15 cellular contexts compared by ENCODE assay signal in genomic region chr10:33271969-33272583, GRCh38.
DNase-seq lines count a peak whose midpoint lies in the region; ATAC-seq and TF ChIP-seq lines count a peak whose summit lies in the region.
"Had no signal": no experiment of that assay in that cellular context is flagged by ENCODE, and none has a peak within 500 bp of the region (broad histone marks: within the 10 kb centered on the region; RNA-seq: fewer than 3 reads in every experiment).

No MANE protein-coding gene starts in this region.

- CTCF ChIA-PET in Panc1 (lab: Charles Lee): no interaction called here

- intact Hi-C loops in Panc1 (cut with micrococcal nuclease; ENCODE audit: unreplicated experiment): loop anchor here (2.0 kb wide), 1 partner anchor 61 kb away; no protein-coding TSS in a partner anchor
- intact Hi-C loops in esophagus squamous epithelium (cut with DNase I): no loop called here
- intact Hi-C loops in psoas muscle (cut with DNase I): no loop called here
- intact Hi-C loops in ovary (cut with DNase I): loop anchor here in 1 of 4 donors (10.0 kb wide), 1 partner anchor 77 kb away; no protein-coding TSS in a partner anchor

- BruUV-seq in Panc1 (replicated peaks; lab: Mats Ljungman, UMichigan): no TSS peak

- no peak for TF ChIP-seq POLR2A in esophagus squamous epithelium (IDR thresholded peaks at IDR 0.05)
- no peak for TF ChIP-seq POLR2A in ovary (IDR thresholded peaks at IDR 0.05)

- peak overlapping the region in 1 of 2 experiments; percentile 26; a peak in 2 of 4 replicates for H3K4me3 ChIP-seq in Panc1 (ENCODE audit: low read depth in 2 of 2, low read length in 2 of 2)
- H3K4me3 ChIP-seq in esophagus squamous epithelium: no peak overlapping the region
- H3K4me3 ChIP-seq in psoas muscle: no peak overlapping the region
- H3K4me3 ChIP-seq in ovary: no peak overlapping the region

- POLR2A ChIA-PET in Panc1 (lab: Charles Lee): interaction anchor here (0.7 to 1.8 kb wide), 2 partner anchors 15 to 17 kb away, joined by 4 to 9 read pairs; no protein-coding TSS in a partner anchor

- in situ Hi-C loops in Panc1 (cut with HindIII; ENCODE audit: low pct_unique_long_range_greater_than_20kb, low sequenced_read_pairs): no loop called here

- TF ChIP-seq EP300 in ovary (IDR thresholded peaks at IDR 0.05): no peak

- no peaks in the 10 kb centered on the region for H3K27me3 ChIP-seq in Panc1 (ENCODE audit: control insufficient read depth, insufficient read depth, low read length)
- H3K27me3 ChIP-seq in esophagus squamous epithelium: no peaks in the 10 kb centered on the region
- no peaks in the 10 kb centered on the region for H3K27me3 ChIP-seq in psoas muscle (ENCODE audit: insufficient read depth in 3 of 3, low read length in 2 of 3)
- peaks cover 3% of the 10 kb centered on the region for H3K27me3 ChIP-seq in ovary

- peaks cover 2% of the 10 kb centered on the region; the same call in 1 of the 2 replicates for H3K36me3 ChIP-seq in Panc1 (ENCODE audit: control insufficient read depth, insufficient read depth, low read length)
- peaks cover 0 to 10% (median 0%) of the 10 kb centered on the region in 3 donors for H3K36me3 ChIP-seq in esophagus squamous epithelium
- peaks cover 0 to 34% of the 10 kb centered on the region in 2 donors for H3K36me3 ChIP-seq in psoas muscle (ENCODE audit: insufficient read depth in 1 of 2, low read depth in 1 of 2)
- no peaks in the 10 kb centered on the region for H3K36me3 ChIP-seq in ovary

- no peak for ATAC-seq in Panc1
- no peak for ATAC-seq in psoas muscle
- no peak for ATAC-seq in HG03108 (IDR thresholded peaks at IDR 0.05; ENCODE audit: unreplicated experiment)
- no peak for ATAC-seq in GM18502 (IDR thresholded peaks at IDR 0.05; ENCODE audit: poor library complexity, unreplicated experiment)
- ATAC-seq: left colon; stimulated activated memory B cell treated with anti-CD40 and anti-IgM and Interleukin-4, amounts not matched to agents 10 μg/mL and 1 μg/mL and 100 μg/mL, for 72 hours had no signal

- H3K9me3 ChIP-seq in Panc1 (ENCODE audit: control insufficient read depth, insufficient read depth, low read depth, low read length) (no peaks in the 10 kb centered on the region), esophagus squamous epithelium (no peaks in the 10 kb centered on the region), psoas muscle (no peaks in the 10 kb centered on the region), ovary (no peaks in the 10 kb centered on the region)

- TF ChIP-seq CTCF in Panc1 (IDR thresholded peaks at IDR 0.05): no peak
- no peak for TF ChIP-seq CTCF in esophagus squamous epithelium (IDR thresholded peaks at IDR 0.05)
- no peak for TF ChIP-seq CTCF in psoas muscle (IDR thresholded peaks at IDR 0.05)
- TF ChIP-seq CTCF in ovary (IDR thresholded peaks at IDR 0.05): no peak

- H3K4me1 ChIP-seq in Panc1 (ENCODE audit: control insufficient read depth, insufficient read depth, low read length) (peaks cover 56% of the 10 kb centered on the region), esophagus squamous epithelium (peaks cover 6 to 41% (median 22%) of the 10 kb centered on the region in 3 donors), psoas muscle (peaks cover 39% of the 10 kb centered on the region), ovary (ENCODE audit: insufficient read depth) (peaks cover 11% of the 10 kb centered on the region)

- DNase-seq in GM04504 (ENCODE audit: low read depth) (peak; percentile 67), Panc1 (ENCODE audit: low read depth, low spot score) (no peak), esophagus squamous epithelium (lab: John Stamatoyannopoulos, UW) (no peak), psoas muscle (no peak), ovary (no peak), islet precursor cell (no peak)
- DNase-seq: activated naive CD8-positive, alpha-beta T cell treated with anti-CD3 and anti-CD28 coated beads, Interleukin-2, amount 10 ng/mL, durations not matched to agents 7 days and 5 days; C1 segment of cervical spinal cord; GF-D8; left colon; NCI-H345; nucleus accumbens had no signal

- WGBS in esophagus squamous epithelium, 2 donors: 54 to 70% methylated on average over 4 of the region's 4 CpGs
- 55 to 58% (median 55%) methylated on average over 4 of the region's 4 CpGs for WGBS in psoas muscle, 3 donors
- WGBS in ovary, 3 donors: 46 to 54% (median 51%) methylated on average over 4 of the region's 4 CpGs

- H3K27ac ChIP-seq in Panc1 (ENCODE audit: low read length) (peak overlapping the region; percentile 100), esophagus squamous epithelium (peak overlapping the region in 3 of 4 donors; percentile 85 to 88 (median 88)), psoas muscle (peak overlapping the region; percentile 88), ovary (peak overlapping the region in 1 of 2 donors; percentile 61)
